13 cellular contexts compared by ENCODE assay signal in the genomic region with DNA sequence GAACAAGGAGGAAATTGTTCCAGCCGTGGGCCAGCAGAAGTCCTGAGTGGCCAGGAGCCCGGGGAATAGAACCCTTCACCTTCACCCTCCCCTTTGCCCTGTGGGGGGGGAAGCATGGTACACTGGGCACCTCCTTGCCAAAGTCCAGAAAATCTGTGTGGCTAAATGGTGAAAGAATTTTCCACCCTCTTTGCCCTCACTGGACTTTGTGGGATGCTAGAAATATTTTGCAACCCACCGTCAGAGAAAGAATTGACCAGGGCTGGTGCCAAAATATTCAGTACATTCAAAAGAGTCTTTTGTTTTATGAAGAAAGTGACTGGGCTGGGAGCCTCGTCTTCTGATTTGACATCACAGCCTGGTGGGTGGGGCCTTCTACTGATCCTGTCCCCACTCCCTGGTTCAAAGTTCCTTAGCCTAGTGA. TPM values are rescaled to one million over a fixed set of nuclear protein-coding genes. Genes with fewer than 3 reads are reported as not detected.
DNase-seq lines count a peak whose midpoint lies in the region; ATAC-seq and TF ChIP-seq lines count a peak whose summit lies in the region.
"Had no signal": no experiment of that assay in that cellular context is flagged by ENCODE, and none has a peak within 500 bp of the region (broad histone marks: within the 10 kb centered on the region; RNA-seq: fewer than 3 reads in every experiment).

No MANE protein-coding gene starts in this region.

- in situ Hi-C loops in gastrocnemius medialis (cut with MboI; ENCODE audit: low sequenced_read_pairs in 4 of 4), result no loop called here

- H3K27ac ChIP-seq in body of pancreas, result peak overlapping the region in 3 of 4 donors; percentile 29 to 53 (median 32)
- peak overlapping the region; percentile 72 for H3K27ac ChIP-seq in right cardiac atrium (ENCODE audit: low read length)
- peak overlapping the region in 3 of 4 donors; percentile 30 to 42 (median 35) for H3K27ac ChIP-seq in gastrocnemius medialis

- H3K27me3 ChIP-seq in body of pancreas (no peaks in the 10 kb centered on the region), right cardiac atrium (ENCODE audit: control insufficient read depth, insufficient read depth) (no peaks in the 10 kb centered on the region), gastrocnemius medialis (no peaks in the 10 kb centered on the region)
- H3K27me3 ChIP-seq: MG63 had no signal

- no peak for TF ChIP-seq CTCF in body of pancreas (IDR thresholded peaks at IDR 0.05)
- TF ChIP-seq CTCF in gastrocnemius medialis (IDR thresholded peaks at IDR 0.05 in 4 of 5, conservative IDR thresholded peaks at IDR 0.05 in 1 of 5), result no peak

- H3K36me3 ChIP-seq in body of pancreas (replicated peaks in 1 of 2; ENCODE audit: insufficient read depth in 1 of 2, low read depth in 2 of 2) (no peaks in the 10 kb centered on the region), gastrocnemius medialis (no peaks in the 10 kb centered on the region)
- H3K36me3 ChIP-seq: MG63 had no signal

- intact Hi-C loops in body of pancreas (cut with DNase I), result no loop called here
- intact Hi-C loops in right cardiac atrium (cut with DNase I), result loop anchor here in 1 of 4 donors (10.0 kb wide), 1 partner anchor 50 kb away; no protein-coding TSS in a partner anchor
- intact Hi-C loops in gastrocnemius medialis (cut with DNase I; ENCODE audit: low total_unique reads), result no loop called here

- no peak for TF ChIP-seq POLR2A in body of pancreas (IDR thresholded peaks at IDR 0.05)
- TF ChIP-seq POLR2A in gastrocnemius medialis (IDR thresholded peaks at IDR 0.05), result no peak

- H3K9me3 ChIP-seq in body of pancreas (no peaks in the 10 kb centered on the region), right cardiac atrium (ENCODE audit: control insufficient read depth, low read length) (no peaks in the 10 kb centered on the region), gastrocnemius medialis (no peaks in the 10 kb centered on the region)
- H3K9me3 ChIP-seq: MG63 had no signal

- H3K4me1 ChIP-seq in body of pancreas (no peaks in the 10 kb centered on the region), right cardiac atrium (ENCODE audit: control insufficient read depth, insufficient read depth, low read length) (peaks cover 17% of the 10 kb centered on the region), gastrocnemius medialis (peaks cover 0 to 3% of the 10 kb centered on the region in 2 donors)

- DNase-seq in Ammon's horn (ENCODE audit: low spot score), result peak; percentile 83
- DNase-seq in body of pancreas, result peak; percentile 23 to 45 (median 42)
- peak in 2 of 3 donors; percentile 68 to 84 for DNase-seq in right cardiac atrium
- no peak for DNase-seq in gastrocnemius medialis
- DNase-seq in NCI-H187 treated with DMSO at 0.1 percent for 48 hours (lab: John Stamatoyannopoulos, UW), result no peak
- no peak for DNase-seq in activated gamma-delta T cell (lab: John Stamatoyannopoulos, UW)
- DNase-seq: activated CD4-positive, alpha-beta T cell treated with anti-CD3 and anti-CD28 coated beads, Interleukin-2, amount 50 U/mL, for 1 hour; H9; MG63; NCI-H446 treated with DMSO at 0.1 percent for 48 hours had no signal

- ATAC-seq in body of pancreas (peak; percentile 39), right cardiac atrium (peak; percentile 60 to 64), gastrocnemius medialis (no peak), HG02798 (IDR thresholded peaks at IDR 0.05; ENCODE audit: poor library complexity, unreplicated experiment) (no peak), HG03196 (IDR thresholded peaks at IDR 0.05; ENCODE audit: unreplicated experiment) (no peak)

- 18 to 23% methylated on average over 4 of the region's 4 CpGs for WGBS in body of pancreas, 2 donors
- 43% methylated on average over 4 of the region's 4 CpGs for WGBS in right cardiac atrium

- H3K4me3 ChIP-seq in body of pancreas, result no peak overlapping the region
- H3K4me3 ChIP-seq in right cardiac atrium (ENCODE audit: low read length), result no peak overlapping the region
- no peak overlapping the region for H3K4me3 ChIP-seq in gastrocnemius medialis
- H3K4me3 ChIP-seq: MG63 had no signal

RNA-seq across cellular contexts. Expression of a gene that starts 14.6 kb away (rescaled TPM):
- total RNA-seq in body of pancreas (1 to 10 TPM; 4.4 to 7.6 TPM), right cardiac atrium (10 to 100 TPM; 59.5 to 94.2 (median 67.1) TPM), gastrocnemius medialis (1 to 10 TPM in 3 of 4 donors, under 1 TPM in 1; 0.75 to 4.7 (median 2.4) TPM)
- 44.2 TPM for polyA plus RNA-seq in right cardiac atrium
- total RNA-seq: pulmonary artery endothelial cell had no signal

Comparison
In these comparisons a context has a peak if more than half of its experiments do, and no peak if none do; other contexts are left out.
1. DNase-seq: peak in Ammon's horn (single experiment), body of pancreas (4 of 4) and right cardiac atrium (2 of 3); none in gastrocnemius medialis (0 of 2), NCI-H187 treated with DMSO at 0.1 percent for 48 hours (single experiment) and activated gamma-delta T cell (single experiment).
2. ATAC-seq: peak in body of pancreas (single experiment) and right cardiac atrium (2 of 2); none in gastrocnemius medialis (0 of 2), HG02798 (single experiment) and HG03196 (single experiment).
3. RNA of a gene that starts 14.6 kb away (total RNA-seq): 59.5 to 94.2 TPM in right cardiac atrium; 4.4 to 7.6 TPM in body of pancreas and 0.75 to 4.7 TPM in gastrocnemius medialis; every median in the first group is over 4 times any median in the second.
4. Peak in every context shown above with its lines, with median percentiles within 50 percentile points of each other: H3K27ac ChIP-seq.